ENCODE assay signal across 18 cellular contexts in the genomic region with DNA sequence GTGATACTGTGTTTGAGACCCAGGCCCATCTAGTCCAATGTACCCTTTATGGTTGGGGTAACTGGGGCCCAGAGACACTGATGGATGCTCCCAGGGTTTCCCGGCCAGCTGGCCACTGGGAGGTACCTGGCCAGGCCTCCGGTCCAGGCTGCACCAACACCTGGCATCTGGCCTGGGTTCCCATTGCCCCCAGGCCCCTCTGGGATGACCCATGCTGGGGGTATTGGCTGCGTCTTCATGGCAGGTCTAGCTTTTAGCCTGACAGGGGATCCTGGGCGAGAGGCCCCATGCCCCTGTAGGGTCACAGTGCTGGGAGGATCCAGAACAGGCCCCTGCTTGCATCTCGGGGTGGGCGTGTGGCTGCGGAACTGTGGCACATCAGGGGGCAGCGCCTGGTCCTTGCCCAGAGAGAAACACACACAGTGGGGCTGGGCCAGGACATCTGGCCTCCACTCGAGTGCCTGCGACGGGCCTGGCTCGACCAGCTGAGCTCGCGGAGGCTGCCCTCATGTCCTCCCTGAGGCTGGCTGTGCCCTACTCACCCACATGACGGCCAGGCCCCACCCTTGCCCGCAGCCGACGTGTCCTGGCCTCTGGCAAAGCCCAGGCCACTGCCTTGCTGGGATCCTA. TPM values are rescaled to one million over a fixed set of nuclear protein-coding genes. Genes with fewer than 3 reads are reported as not detected.
DNase-seq lines count a peak whose midpoint lies in the region; ATAC-seq, FAIRE-seq and TF ChIP-seq lines count a peak whose summit lies in the region.
"Had no signal": no experiment of that assay in that cellular context is flagged by ENCODE, and none has a peak within 500 bp of the region (broad histone marks: within the 10 kb centered on the region; RNA-seq: fewer than 3 reads in every experiment).

No MANE protein-coding gene starts in this region.

- H3K56ac ChIP-seq in IMR-90 (ENCODE audit: extremely low read depth, insufficient read depth, low read length), result no peak overlapping the region

- POLR2A ChIA-PET in activated CD4-positive, alpha-beta memory T cell treated with anti-CD3 and anti-CD28 coated beads for 36 hours (lab: Charles Lee), result no interaction called here
- POLR2A ChIA-PET in activated CD4-positive, alpha-beta memory T cell treated with anti-CD3 and anti-CD28 coated beads, Interleukin-2, amount 10 ng/mL, durations not matched to agents 7 days and 5 days (lab: Charles Lee), result no interaction called here
- POLR2A ChIA-PET in IMR-90 (lab: Charles Lee; ENCODE audit: unreplicated experiment), result no interaction called here

- no peaks in the 10 kb centered on the region; the same call in 1 of the 2 replicates for H3K27me3 ChIP-seq in IMR-90 (ENCODE audit: control insufficient read depth, insufficient read depth, low read length)
- no peaks in the 10 kb centered on the region for H3K27me3 ChIP-seq in smooth muscle cell (ENCODE audit: low read depth)
- H3K27me3 ChIP-seq: neural progenitor cell had no signal

- no peak for TF ChIP-seq POLR2A in IMR-90 (IDR thresholded peaks at IDR 0.05; ENCODE audit: low read depth, low read length)

- H3K27ac Mint-ChIP-seq in activated CD4-positive, alpha-beta memory T cell treated with anti-CD3 and anti-CD28 coated beads for 36 hours, result no peak overlapping the region
- H3K27ac Mint-ChIP-seq in activated CD4-positive, alpha-beta memory T cell treated with anti-CD3 and anti-CD28 coated beads, Interleukin-2, amount 10 ng/mL, durations not matched to agents 7 days and 5 days, result no peak overlapping the region
- no peak overlapping the region for H3K27ac Mint-ChIP-seq in progenitor cell of endocrine pancreas
- H3K27ac Mint-ChIP-seq: activated T-helper 2 cell treated with anti-CD3 and anti-CD28 coated beads, Interferon-gamma antibody, Interleukin-2, Interleukin-4, amounts not matched to agents 10 μg/mL and 5 μg/mL and 100 μg/mL, durations not matched to agents 14 hours and 24 hours and 36 hours; IgD-negative memory B cell; neural progenitor cell; T-cell had no signal

- H2AK5ac ChIP-seq in IMR-90 (ENCODE audit: low read depth, low read length), result no peak overlapping the region; the same call in 1 of the 2 replicates

- H4K20me1 ChIP-seq in IMR-90 (ENCODE audit: insufficient read depth, low read length), result no peaks in the 10 kb centered on the region
- no peaks in the 10 kb centered on the region for H4K20me1 ChIP-seq in smooth muscle cell (ENCODE audit: low read depth)

- H3K9me3 Mint-ChIP-seq in activated CD4-positive, alpha-beta memory T cell treated with anti-CD3 and anti-CD28 coated beads for 36 hours, result no peaks in the 10 kb centered on the region
- H3K9me3 Mint-ChIP-seq in activated CD4-positive, alpha-beta memory T cell treated with anti-CD3 and anti-CD28 coated beads, Interleukin-2, amount 10 ng/mL, durations not matched to agents 7 days and 5 days, result no peaks in the 10 kb centered on the region
- no peaks in the 10 kb centered on the region for H3K9me3 Mint-ChIP-seq in progenitor cell of endocrine pancreas (ENCODE audit: low read depth)
- H3K9me3 Mint-ChIP-seq: activated T-helper 2 cell treated with anti-CD3 and anti-CD28 coated beads, Interferon-gamma antibody, Interleukin-2, Interleukin-4, amounts not matched to agents 10 μg/mL and 5 μg/mL and 100 μg/mL, durations not matched to agents 14 hours and 24 hours and 36 hours; IgD-negative memory B cell; T-cell had no signal

- no peaks in the 10 kb centered on the region for H3K36me3 ChIP-seq in IMR-90 (ENCODE audit: control insufficient read depth, insufficient read depth, low read length)
- H3K36me3 ChIP-seq in kidney (ENCODE audit: control insufficient read depth in 1 of 2, insufficient read depth in 2 of 2, low read length in 2 of 2), result no peaks in the 10 kb centered on the region
- no peaks in the 10 kb centered on the region for H3K36me3 ChIP-seq in smooth muscle cell (ENCODE audit: low read depth)
- H3K36me3 ChIP-seq: neural progenitor cell had no signal

- peaks cover 12% of the 10 kb centered on the region for H3K9me1 ChIP-seq in IMR-90 (ENCODE audit: insufficient read depth, low read length)

- no peak overlapping the region for H3K4me3 Mint-ChIP-seq in activated CD4-positive, alpha-beta memory T cell treated with anti-CD3 and anti-CD28 coated beads for 36 hours
- no peak overlapping the region for H3K4me3 Mint-ChIP-seq in activated CD4-positive, alpha-beta memory T cell treated with anti-CD3 and anti-CD28 coated beads, Interleukin-2, amount 10 ng/mL, durations not matched to agents 7 days and 5 days
- no peak overlapping the region for H3K4me3 Mint-ChIP-seq in progenitor cell of endocrine pancreas (ENCODE audit: low read depth)
- H3K4me3 Mint-ChIP-seq: IgD-negative memory B cell, neural progenitor cell, T-cell had no signal

- no peak overlapping the region for H2AK9ac ChIP-seq in IMR-90 (replicated peaks; ENCODE audit: low read depth, low read length, poor library complexity)

- in situ Hi-C loops in IMR-90 (cut with MboI; ENCODE audit: low sequenced_read_pairs), result no loop called here

- peaks cover 27% of the 10 kb centered on the region for H3F3A ChIP-seq in smooth muscle cell (ENCODE audit: low read depth)

- H3K4me2 ChIP-seq in IMR-90 (ENCODE audit: low read depth, low read length), result no peak overlapping the region
- H3K4me2 ChIP-seq in smooth muscle cell, result peak overlapping the region; percentile 67
- H3K4me2 ChIP-seq: neural progenitor cell had no signal

- 0 out of 4 replicates have a peak, but pooled peaks cover 0 to 3% of the 10 kb centered on the region in 2 experiments for H3K79me1 ChIP-seq in IMR-90 (ENCODE audit: low read depth in 1 of 2, low read length in 2 of 2)

- no peak overlapping the region for H2BK15ac ChIP-seq in IMR-90 (ENCODE audit: low read depth, low read length)

- no peak overlapping the region for H4K5ac ChIP-seq in IMR-90 (ENCODE audit: low read depth, low read length)

- DNase-seq in activated CD4-positive, alpha-beta memory T cell treated with anti-CD3 and anti-CD28 coated beads for 36 hours, result peak; percentile 2
- no peak for DNase-seq in activated CD4-positive, alpha-beta memory T cell treated with anti-CD3 and anti-CD28 coated beads, Interleukin-2, amount 10 ng/mL, durations not matched to agents 7 days and 5 days
- DNase-seq in IMR-90, result no peak
- DNase-seq in kidney, result peak; percentile 73
- no peak for DNase-seq in smooth muscle cell (lab: John Stamatoyannopoulos, UW; ENCODE audit: unreplicated experiment)
- DNase-seq in NCI-H1694 treated with DMSO at 0.1 percent for 48 hours (lab: John Stamatoyannopoulos, UW), result no peak
- no peak for DNase-seq in progenitor cell of endocrine pancreas (ENCODE audit: low spot score, unreplicated experiment)
- no peak for DNase-seq in NCI-H526 treated with DMSO at 0.1 percent for 48 hours (lab: John Stamatoyannopoulos, UW)
- DNase-seq: NCI-H2081 treated with DMSO at 0.1 percent for 48 hours; NCI-H510A treated with DMSO at 0.1 percent for 48 hours; stimulated activated CD4-positive, alpha-beta T cell treated with anti-CD3 and anti-CD28 coated beads, Interleukin-1b, Interleukin-23, amount 100 ng/mL, for 48 hours had no signal

- dilution Hi-C loops in IMR-90 (cut with HindIII; ENCODE audit: low sequenced_read_pairs, unreplicated experiment), result no loop called here

- no peak overlapping the region for H3K9ac ChIP-seq in IMR-90 (ENCODE audit: low read depth, low read length)
- no peak overlapping the region for H3K9ac ChIP-seq in kidney (ENCODE audit: low read length in 2 of 2)
- no peak overlapping the region for H3K9ac ChIP-seq in smooth muscle cell (ENCODE audit: low read depth)
- H3K9ac ChIP-seq: neural progenitor cell had no signal

- H3K14ac ChIP-seq in IMR-90 (replicated peaks; ENCODE audit: low read depth, low read length), result no peak overlapping the region

- H2BK5ac ChIP-seq in IMR-90 (ENCODE audit: low read depth, low read length, poor library complexity, severe bottlenecking), result no peak overlapping the region

- ATAC-seq in IMR-90 (ENCODE audit: low read depth), result no peak
- ATAC-seq: T-cell had no signal

- H3K27ac ChIP-seq in IMR-90 (ENCODE audit: insufficient read depth, low read length) (no peak overlapping the region), kidney (ENCODE audit: low read depth in 2 of 2, low read length in 2 of 2) (no peak overlapping the region), smooth muscle cell (ENCODE audit: low read depth) (peak overlapping the region; percentile 68)
- H3K27ac ChIP-seq: neural progenitor cell, VCaP had no signal

- no TSS peak for BruUV-seq in IMR-90 (replicated peaks; lab: Mats Ljungman, UMichigan)

- H3K36me3 Mint-ChIP-seq in activated CD4-positive, alpha-beta memory T cell treated with anti-CD3 and anti-CD28 coated beads for 36 hours, result no peaks in the 10 kb centered on the region
- H3K36me3 Mint-ChIP-seq in activated CD4-positive, alpha-beta memory T cell treated with anti-CD3 and anti-CD28 coated beads, Interleukin-2, amount 10 ng/mL, durations not matched to agents 7 days and 5 days (ENCODE audit: low read depth), result no peaks in the 10 kb centered on the region
- H3K36me3 Mint-ChIP-seq in progenitor cell of endocrine pancreas (ENCODE audit: insufficient read depth), result no peaks in the 10 kb centered on the region
- H3K36me3 Mint-ChIP-seq: IgD-negative memory B cell, neural progenitor cell, T-cell had no signal

- H3K9me3 ChIP-seq in IMR-90 (ENCODE audit: control insufficient read depth, insufficient read depth, low read length) (no peaks in the 10 kb centered on the region), kidney (ENCODE audit: control insufficient read depth in 1 of 2, low read length in 2 of 2) (no peaks in the 10 kb centered on the region), smooth muscle cell (replicated peaks; ENCODE audit: low read depth) (no peaks in the 10 kb centered on the region)

- peaks cover 10% of the 10 kb centered on the region for H3K4me1 ChIP-seq in IMR-90 (ENCODE audit: control insufficient read depth, insufficient read depth, low read length)
- H3K4me1 ChIP-seq in kidney (ENCODE audit: control insufficient read depth in 1 of 2, insufficient read depth in 1 of 2, low read depth in 1 of 2, low read length in 2 of 2), result no peaks in the 10 kb centered on the region
- peaks cover 36% of the 10 kb centered on the region for H3K4me1 ChIP-seq in smooth muscle cell (ENCODE audit: low read depth)

- TF ChIP-seq RAD21 in IMR-90 (IDR thresholded peaks at IDR 0.05; ENCODE audit: low read length), result no peak

- CTCF ChIA-PET in activated CD4-positive, alpha-beta memory T cell treated with anti-CD3 and anti-CD28 coated beads for 36 hours (lab: Charles Lee), result no interaction called here
- CTCF ChIA-PET in activated CD4-positive, alpha-beta memory T cell treated with anti-CD3 and anti-CD28 coated beads, Interleukin-2, amount 10 ng/mL, durations not matched to agents 7 days and 5 days (lab: Charles Lee), result no interaction called here
- CTCF ChIA-PET in IMR-90 (lab: Yijun Ruan, JAX), result no interaction called here

- H3K18ac ChIP-seq in IMR-90 (ENCODE audit: low read depth, low read length), result no peak overlapping the region

- H3K4ac ChIP-seq in IMR-90 (ENCODE audit: low read depth, low read length), result peak overlapping the region; percentile 19; the same call in 1 of the 2 replicates

- no peak overlapping the region for H4K91ac ChIP-seq in IMR-90 (ENCODE audit: insufficient read depth, low read depth, low read length)

- H4K8ac ChIP-seq in IMR-90 (ENCODE audit: low read depth in 2 of 2, low read length in 2 of 2), result no peak overlapping the region

- no peaks in the 10 kb centered on the region for H3K4me1 Mint-ChIP-seq in activated CD4-positive, alpha-beta memory T cell treated with anti-CD3 and anti-CD28 coated beads for 36 hours (ENCODE audit: low read depth)
- no peaks in the 10 kb centered on the region for H3K4me1 Mint-ChIP-seq in activated CD4-positive, alpha-beta memory T cell treated with anti-CD3 and anti-CD28 coated beads, Interleukin-2, amount 10 ng/mL, durations not matched to agents 7 days and 5 days
- H3K4me1 Mint-ChIP-seq in progenitor cell of endocrine pancreas (ENCODE audit: low read depth), result no peaks in the 10 kb centered on the region
- H3K4me1 Mint-ChIP-seq: IgD-negative memory B cell, T-cell had no signal

- H3K4me3 ChIP-seq in IMR-90 (ENCODE audit: insufficient read depth, low read depth, low read length), result no peak overlapping the region
- H3K4me3 ChIP-seq in kidney (ENCODE audit: low read length in 2 of 2), result no peak overlapping the region
- no peak overlapping the region for H3K4me3 ChIP-seq in smooth muscle cell
- H3K4me3 ChIP-seq: neural progenitor cell had no signal

- H3K23ac ChIP-seq in IMR-90 (ENCODE audit: low read depth, low read length), result no peak overlapping the region

- FAIRE-seq in kidney (lab: Jason Lieb, UNC), result no peak
- FAIRE-seq: GM19239, islet of Langerhans had no signal

- H2BK20ac ChIP-seq in IMR-90 (ENCODE audit: low read depth, low read length), result no peak overlapping the region

- WGBS in IMR-90 (ENCODE audit: extremely low coverage in 2 of 2, insufficient read length in 1 of 2), 2 experiments, result 96% methylated on average over 14 of the region's 18 CpGs; no CpG with 5 or more reads in 1 of the 2 experiments
- WGBS in smooth muscle cell (ENCODE audit: low lambda C conversion rate), result 85% methylated on average over 18 of the region's 18 CpGs

- TF ChIP-seq CTCF in IMR-90 (conservative IDR thresholded peaks at IDR 0.05; ENCODE audit: low read depth, low read length) (no peak), kidney (IDR thresholded peaks at IDR 0.05; ENCODE audit: borderline replicate concordance, extremely low read depth, insufficient read depth) (no peak), smooth muscle cell (IDR thresholded peaks at IDR 0.05; ENCODE audit: borderline replicate concordance, insufficient read depth, poor library complexity, severe bottlenecking) (no peak), progenitor cell of endocrine pancreas (IDR thresholded peaks at IDR 0.05; ENCODE audit: unreplicated experiment) (no peak)

- peaks cover 6% of the 10 kb centered on the region for H3K27me3 Mint-ChIP-seq in activated CD4-positive, alpha-beta memory T cell treated with anti-CD3 and anti-CD28 coated beads for 36 hours
- peaks cover 4% of the 10 kb centered on the region for H3K27me3 Mint-ChIP-seq in activated CD4-positive, alpha-beta memory T cell treated with anti-CD3 and anti-CD28 coated beads, Interleukin-2, amount 10 ng/mL, durations not matched to agents 7 days and 5 days
- peaks cover 21% of the 10 kb centered on the region for H3K27me3 Mint-ChIP-seq in progenitor cell of endocrine pancreas

- no peaks in the 10 kb centered on the region for H3K79me2 ChIP-seq in smooth muscle cell (ENCODE audit: low read depth)

- no peak overlapping the region for H2BK120ac ChIP-seq in IMR-90 (ENCODE audit: low read depth, low read length)

- intact Hi-C loops in activated CD4-positive, alpha-beta memory T cell treated with anti-CD3 and anti-CD28 coated beads for 36 hours (cut with micrococcal nuclease), result no loop called here
- intact Hi-C loops in IMR-90 (cut with micrococcal nuclease), result no loop called here
- intact Hi-C loops in kidney (cut with DNase I), result no loop called here

- H2AFZ ChIP-seq in IMR-90 (replicated peaks; ENCODE audit: low read length, poor library complexity), result no peak overlapping the region
- no peak overlapping the region for H2AFZ ChIP-seq in smooth muscle cell (ENCODE audit: low read depth)
- H2AFZ ChIP-seq: neural progenitor cell had no signal

RNA-seq across cellular contexts. Expression of a gene that starts 21.5 kb away (rescaled TPM):
- total RNA-seq in activated CD4-positive, alpha-beta memory T cell treated with anti-CD3 and anti-CD28 coated beads for 36 hours, result under 1 TPM; 0.12 to 0.19 TPM
- total RNA-seq in activated CD4-positive, alpha-beta memory T cell treated with anti-CD3 and anti-CD28 coated beads, Interleukin-2, amount 10 ng/mL, durations not matched to agents 7 days and 5 days, result under 1 TPM; 0.10 to 0.13 TPM
- total RNA-seq in IMR-90 (2012; rRNA removed), result 19.2 and 21.1 TPM in 2 replicates
- polyA plus RNA-seq in IMR-90 (2012; rRNA removed), result 154 and 173 TPM in 2 replicates
- polyA plus RNA-seq in IMR-90 (2012; cell fraction: cytosol; rRNA removed), result 95.5 and 194 TPM in 2 replicates
- polyA plus RNA-seq in IMR-90 (2012; cell fraction: nucleus; rRNA removed; ENCODE audit: low replicate concordance), result 391 and 419 TPM in 2 replicates
- 23.8 TPM for total RNA-seq in kidney
- polyA plus RNA-seq in kidney (ENCODE audit: insufficient read depth, low read depth, low replicate concordance), result 2.4 TPM
- total RNA-seq in smooth muscle cell, result 1,084 and 1,167 TPM in 2 replicates
- 1,100 and 1,443 TPM in 2 replicates for polyA plus RNA-seq in smooth muscle cell
- total RNA-seq in progenitor cell of endocrine pancreas, result 19.8 and 21.5 TPM in 2 replicates
- total RNA-seq: activated T-helper 2 cell treated with anti-CD3 and anti-CD28 coated beads, Interferon-gamma antibody, Interleukin-2, Interleukin-4, amounts not matched to agents 10 μg/mL and 5 μg/mL and 100 μg/mL, durations not matched to agents 14 hours and 24 hours and 36 hours had no signal
- polyA plus RNA-seq: IgD-negative memory B cell had no signal

Comparison
In these comparisons a context has a peak if more than half of its experiments do, and no peak if none do; other contexts are left out.
1. DNase-seq: peak in activated CD4-positive, alpha-beta memory T cell treated with anti-CD3 and anti-CD28 coated beads for 36 hours (single experiment) and kidney (single experiment); none in activated CD4-positive, alpha-beta memory T cell treated with anti-CD3 and anti-CD28 coated beads, Interleukin-2, amount 10 ng/mL, durations not matched to agents 7 days and 5 days (single experiment), IMR-90 (single experiment), smooth muscle cell (single experiment), NCI-H1694 treated with DMSO at 0.1 percent for 48 hours (single experiment), progenitor cell of endocrine pancreas (single experiment) and NCI-H526 treated with DMSO at 0.1 percent for 48 hours (single experiment).
2. RNA of a gene that starts 21.5 kb away (total RNA-seq): 1,084 to 1,167 TPM in smooth muscle cell; 23.8 TPM in kidney (single experiment), 19.8 to 21.5 TPM in progenitor cell of endocrine pancreas, 19.2 to 21.1 TPM in IMR-90, 0.12 to 0.19 TPM in activated CD4-positive, alpha-beta memory T cell treated with anti-CD3 and anti-CD28 coated beads for 36 hours and 0.10 to 0.13 TPM in activated CD4-positive, alpha-beta memory T cell treated with anti-CD3 and anti-CD28 coated beads, Interleukin-2, amount 10 ng/mL, durations not matched to agents 7 days and 5 days; every median in the first group is over 10 times any median in the second.